7 cellular contexts compared by ENCODE assay signal in the genomic region with DNA sequence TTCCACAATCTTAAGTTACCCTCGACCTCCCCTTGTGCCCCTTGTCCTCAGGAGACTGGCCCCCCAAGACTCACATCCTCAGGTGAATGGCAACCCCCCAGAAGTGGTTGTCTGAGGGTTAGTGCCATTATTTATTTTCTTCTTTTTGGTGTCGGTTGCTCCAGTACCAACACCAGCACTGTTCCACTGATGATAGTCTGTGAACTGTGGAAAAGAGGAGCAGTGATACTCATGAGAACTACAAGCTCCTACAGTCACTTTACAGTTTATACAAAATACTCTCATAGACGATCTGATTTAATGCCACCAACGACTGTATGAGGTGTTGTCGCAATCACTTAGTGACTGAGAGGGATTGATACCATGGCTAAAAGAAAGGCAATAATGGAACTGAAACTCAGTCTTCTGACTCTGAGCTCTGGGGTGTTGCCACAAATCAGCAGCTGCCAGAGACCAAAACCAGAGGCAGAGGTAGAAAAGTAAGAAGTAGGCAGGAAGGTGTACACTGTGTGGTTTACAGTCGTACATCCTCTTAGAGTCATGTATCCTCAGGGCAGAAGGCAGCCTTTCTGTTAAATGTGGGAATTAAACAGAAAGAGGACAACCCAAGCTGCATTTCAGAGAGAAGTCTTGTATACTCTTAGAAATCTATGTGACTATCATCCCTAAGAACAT.
DNase-seq lines count a peak whose midpoint lies in the region; ATAC-seq and TF ChIP-seq lines count a peak whose summit lies in the region.
"Not testable (repeated sequence)": the region's sequence is repeated elsewhere in the genome, so short reads cannot be mapped to it uniquely, and the experiment has no call there.

No MANE protein-coding gene starts in this region.

- H3K27ac Mint-ChIP-seq in activated naive CD8-positive, alpha-beta T cell treated with anti-CD3 and anti-CD28 coated beads, Interleukin-2, amount 10 ng/mL, durations not matched to agents 7 days and 5 days; memory B cell; stimulated activated naive B cell treated with anti-CD40 and anti-IgM and Interleukin-4, amounts not matched to agents 10 μg/mL and 1 μg/mL and 100 μg/mL, for 72 hours: not testable (repeated sequence)

- H3K4me1 ChIP-seq in MM.1S (ENCODE audit: low read length), result peaks cover 13% of the 10 kb centered on the region

- not testable (repeated sequence) for H4K20me1 ChIP-seq in MM.1S (ENCODE audit: insufficient read depth, low read length)

- peak overlapping the region; percentile 99 for H3K4me2 ChIP-seq in MM.1S (ENCODE audit: low read depth, low read length)

- H3K9ac ChIP-seq in MM.1S (ENCODE audit: low read length), result peak overlapping the region; percentile 80

- not testable (repeated sequence) for H3K79me2 ChIP-seq in MM.1S (ENCODE audit: low read length)

- not testable (repeated sequence) for H3K9me2 ChIP-seq in MM.1S (replicated peaks; ENCODE audit: insufficient read depth, low read length)

- H3K27ac ChIP-seq in MM.1S (ENCODE audit: low read length), result peak overlapping the region; percentile 95

- peak overlapping the region; percentile 63 for H3K4me3 ChIP-seq in MM.1S (ENCODE audit: low read length)

- H3F3A ChIP-seq in MM.1S (ENCODE audit: insufficient read depth, low read length), result not testable (repeated sequence)

- not testable (repeated sequence) for TF ChIP-seq CTCF in MM.1S (IDR thresholded peaks at IDR 0.05; ENCODE audit: low read length)

- POLR2A ChIA-PET in activated naive CD8-positive, alpha-beta T cell treated with anti-CD3 and anti-CD28 coated beads, Interleukin-2, amount 10 ng/mL, durations not matched to agents 7 days and 5 days (lab: Charles Lee), result not testable (repeated sequence)

- H3K27me3 Mint-ChIP-seq in activated T-cell treated with anti-CD3 and anti-CD28 coated beads, Interleukin-2, amount 50 U/mL, for 4 hours (ENCODE audit: low read depth); activated naive CD8-positive, alpha-beta T cell treated with anti-CD3 and anti-CD28 coated beads, Interleukin-2, amount 10 ng/mL, durations not matched to agents 7 days and 5 days; memory B cell; stimulated activated naive B cell treated with anti-CD40 and anti-IgM and Interleukin-4, amounts not matched to agents 10 μg/mL and 1 μg/mL and 100 μg/mL, for 72 hours: not testable (repeated sequence)

- H3K27me3 ChIP-seq in MM.1S (replicated peaks; ENCODE audit: insufficient read depth, low read length), result not testable (repeated sequence)

- peak; percentile 62 for ATAC-seq in GM18867 (IDR thresholded peaks at IDR 0.05; ENCODE audit: unreplicated experiment)
- ATAC-seq in activated CD4-positive, CD25-positive, alpha-beta regulatory T cell treated with anti-CD3 and anti-CD28 coated beads, Interleukin-2, amount 50 U/mL, for 24 hours, result peak; percentile 65 to 77
- ATAC-seq in activated T-cell treated with anti-CD3 and anti-CD28 coated beads, Interleukin-2, amount 50 U/mL, for 4 hours, result peak; percentile 32 to 60
- peak; percentile 71 for ATAC-seq in activated naive CD8-positive, alpha-beta T cell treated with anti-CD3 and anti-CD28 coated beads, Interleukin-2, amount 10 ng/mL, durations not matched to agents 7 days and 5 days (ENCODE audit: low read depth)
- peak; percentile 39 for ATAC-seq in memory B cell (ENCODE audit: low read depth)
- peak; percentile 34 to 61 for ATAC-seq in stimulated activated naive B cell treated with anti-CD40 and anti-IgM and Interleukin-4, amounts not matched to agents 10 μg/mL and 1 μg/mL and 100 μg/mL, for 72 hours (replicated peaks)

- DNase-seq in MM.1S, result peak; percentile 38
- DNase-seq in activated T-cell treated with anti-CD3 and anti-CD28 coated beads, Interleukin-2, amount 50 U/mL, for 4 hours; activated naive CD8-positive, alpha-beta T cell treated with anti-CD3 and anti-CD28 coated beads, Interleukin-2, amount 10 ng/mL, durations not matched to agents 7 days and 5 days; memory B cell (ENCODE audit: low spot score in 2 of 2); stimulated activated naive B cell treated with anti-CD40 and anti-IgM and Interleukin-4, amounts not matched to agents 10 μg/mL and 1 μg/mL and 100 μg/mL, for 72 hours: not testable (repeated sequence)

- H3K36me3 Mint-ChIP-seq in activated T-cell treated with anti-CD3 and anti-CD28 coated beads, Interleukin-2, amount 50 U/mL, for 4 hours (ENCODE audit: insufficient read depth); activated naive CD8-positive, alpha-beta T cell treated with anti-CD3 and anti-CD28 coated beads, Interleukin-2, amount 10 ng/mL, durations not matched to agents 7 days and 5 days; memory B cell; stimulated activated naive B cell treated with anti-CD40 and anti-IgM and Interleukin-4, amounts not matched to agents 10 μg/mL and 1 μg/mL and 100 μg/mL, for 72 hours: not testable (repeated sequence)

- H3K36me3 ChIP-seq in MM.1S (replicated peaks; ENCODE audit: insufficient read depth, low read length), result not testable (repeated sequence)

- H3K4me3 Mint-ChIP-seq in activated T-cell treated with anti-CD3 and anti-CD28 coated beads, Interleukin-2, amount 50 U/mL, for 4 hours; activated naive CD8-positive, alpha-beta T cell treated with anti-CD3 and anti-CD28 coated beads, Interleukin-2, amount 10 ng/mL, durations not matched to agents 7 days and 5 days; memory B cell; stimulated activated naive B cell treated with anti-CD40 and anti-IgM and Interleukin-4, amounts not matched to agents 10 μg/mL and 1 μg/mL and 100 μg/mL, for 72 hours: not testable (repeated sequence)

- H3K9me3 Mint-ChIP-seq in activated T-cell treated with anti-CD3 and anti-CD28 coated beads, Interleukin-2, amount 50 U/mL, for 4 hours; activated naive CD8-positive, alpha-beta T cell treated with anti-CD3 and anti-CD28 coated beads, Interleukin-2, amount 10 ng/mL, durations not matched to agents 7 days and 5 days; memory B cell; stimulated activated naive B cell treated with anti-CD40 and anti-IgM and Interleukin-4, amounts not matched to agents 10 μg/mL and 1 μg/mL and 100 μg/mL, for 72 hours: not testable (repeated sequence)

- H2AFZ ChIP-seq in MM.1S (ENCODE audit: low read length), result peak overlapping the region; percentile 67

- H3K4me1 Mint-ChIP-seq in activated T-cell treated with anti-CD3 and anti-CD28 coated beads, Interleukin-2, amount 50 U/mL, for 4 hours (ENCODE audit: low read depth); activated naive CD8-positive, alpha-beta T cell treated with anti-CD3 and anti-CD28 coated beads, Interleukin-2, amount 10 ng/mL, durations not matched to agents 7 days and 5 days; memory B cell; stimulated activated naive B cell treated with anti-CD40 and anti-IgM and Interleukin-4, amounts not matched to agents 10 μg/mL and 1 μg/mL and 100 μg/mL, for 72 hours: not testable (repeated sequence)

- not testable (repeated sequence) for H3K9me3 ChIP-seq in MM.1S (replicated peaks; ENCODE audit: insufficient read depth, low read length)
